ENCODE assay signal across 21 cellular contexts in the genomic region with DNA sequence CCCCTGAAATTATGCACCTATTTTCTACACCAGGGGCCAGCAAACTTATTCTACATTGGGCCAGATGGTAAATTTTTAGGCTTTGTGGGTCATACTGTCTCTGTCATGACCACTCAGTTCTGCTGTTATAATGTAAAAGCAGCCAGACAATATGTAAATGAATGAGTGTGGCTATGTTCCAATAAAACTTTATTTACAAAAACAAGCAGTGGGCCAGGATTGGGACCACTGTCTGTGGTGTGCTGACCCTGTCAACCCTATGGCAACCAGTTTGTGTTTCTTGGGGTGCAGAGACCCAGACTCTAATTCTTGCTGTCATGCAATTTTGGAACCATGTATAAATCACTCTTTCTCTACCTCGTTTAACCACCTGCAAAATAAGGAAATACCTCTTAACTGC.
DNase-seq lines count a peak whose midpoint lies in the region; ATAC-seq and TF ChIP-seq lines count a peak whose summit lies in the region.
"Had no signal": no experiment of that assay in that cellular context is flagged by ENCODE, and none has a peak within 500 bp of the region (broad histone marks: within the 10 kb centered on the region; RNA-seq: fewer than 3 reads in every experiment).

No MANE protein-coding gene starts in this region.

- no peak overlapping the region for H3K27ac Mint-ChIP-seq in neural crest cell (ENCODE audit: unreplicated experiment)
- H3K27ac Mint-ChIP-seq: activated T-cell treated with anti-CD3 and anti-CD28 coated beads, Interleukin-2, amount 50 U/mL, for 24 hours; B cell; stimulated activated naive CD8-positive, alpha-beta T cell treated with anti-CD3 and anti-CD28 coated beads, Interleukin-15, Interleukin-2, amounts not matched to agents 100 ng/mL and 50 ng/mL, for 24 hours; T-helper 1 cell treated with Interleukin-12 subunit alpha and Interleukin-12 subunit beta and Interleukin-4 antibody, amounts not matched to agents 30 μg/mL and 1 μg/mL, for 36 hours; type B pancreatic cell had no signal

- H3K4me3 ChIP-seq in cardiac muscle cell (no peak overlapping the region), transverse colon (no peak overlapping the region), coronary artery (no peak overlapping the region)
- H3K4me3 ChIP-seq: SK-N-MC had no signal

- intact Hi-C loops in left ventricle myocardium superior (cut with micrococcal nuclease) = no loop called here
- intact Hi-C loops in transverse colon (cut with DNase I; ENCODE audit: low total_unique reads) = no loop called here

- H3K4me1 Mint-ChIP-seq in neural crest cell = peaks cover 67% of the 10 kb centered on the region
- H3K4me1 Mint-ChIP-seq: B cell had no signal

- H3K36me3 Mint-ChIP-seq in neural crest cell (ENCODE audit: low read depth) = peaks cover 55% of the 10 kb centered on the region

- peaks cover 11% of the 10 kb centered on the region for H3K9me3 Mint-ChIP-seq in neural crest cell

- WGBS in transverse colon (ENCODE audit: low coverage in 1 of 2), 2 donors = 48% methylated on average over 1 of the region's 1 CpG; no CpG with 5 or more reads in 1 of the 2 donors

- TF ChIP-seq POLR2A in transverse colon (IDR thresholded peaks at IDR 0.05) = no peak

- H3K27me3 Mint-ChIP-seq in neural crest cell (ENCODE audit: low read depth) = no peaks in the 10 kb centered on the region
- H3K27me3 Mint-ChIP-seq: activated T-cell treated with anti-CD3 and anti-CD28 coated beads, Interleukin-2, amount 50 U/mL, for 24 hours; B cell; central memory CD8-positive, alpha-beta T cell; stimulated activated naive CD8-positive, alpha-beta T cell treated with anti-CD3 and anti-CD28 coated beads, Interleukin-15, Interleukin-2, amounts not matched to agents 100 ng/mL and 50 ng/mL, for 24 hours; type B pancreatic cell had no signal

- H3K4me1 ChIP-seq in cardiac muscle cell (ENCODE audit: low read depth) (peaks cover 9% of the 10 kb centered on the region), transverse colon (peaks cover 5 to 47% (median 23%) of the 10 kb centered on the region in 4 donors)

- no peak for DNase-seq in cardiac muscle cell (ENCODE audit: low read depth in 1 of 2, low spot score in 1 of 2)
- no peak for DNase-seq in left ventricle myocardium superior
- no peak for DNase-seq in neural crest cell (ENCODE audit: low read depth, low spot score)
- no peak for DNase-seq in transverse colon
- DNase-seq in stimulated activated CD4-positive, alpha-beta T cell treated with anti-CD3 and anti-CD28 coated beads, Interleukin-4, amount 100 ng/mL, for 24 hours = no peak
- DNase-seq in coronary artery (ENCODE audit: low spot score) = no peak
- DNase-seq: activated naive CD4-positive, alpha-beta T cell treated with anti-CD3 and anti-CD28 coated beads, Interleukin-2, amount 50 U/mL, for 16 hours; activated T-cell treated with anti-CD3 and anti-CD28 coated beads, Interleukin-2, amount 50 U/mL, for 24 hours; glutamatergic neuron; NCI-H1417; NCI-H2081; NCI-H345; NCI-H774 had no signal

- peak overlapping the region; percentile 1 for H3K4me3 Mint-ChIP-seq in neural crest cell
- H3K4me3 Mint-ChIP-seq: activated T-cell treated with anti-CD3 and anti-CD28 coated beads, Interleukin-2, amount 50 U/mL, for 24 hours; B cell; central memory CD8-positive, alpha-beta T cell; stimulated activated naive CD8-positive, alpha-beta T cell treated with anti-CD3 and anti-CD28 coated beads, Interleukin-15, Interleukin-2, amounts not matched to agents 100 ng/mL and 50 ng/mL, for 24 hours; T-helper 1 cell treated with Interleukin-12 subunit alpha and Interleukin-12 subunit beta and Interleukin-4 antibody, amounts not matched to agents 30 μg/mL and 1 μg/mL, for 36 hours; type B pancreatic cell had no signal

- no peaks in the 10 kb centered on the region for H3K27me3 ChIP-seq in cardiac muscle cell
- no peaks in the 10 kb centered on the region for H3K27me3 ChIP-seq in transverse colon

- H3K27ac ChIP-seq in cardiac muscle cell (peak overlapping the region; percentile 59), angular gyrus (ENCODE audit: low read depth, low read length) (peak overlapping the region; percentile 27), transverse colon (peak overlapping the region; percentile 13 to 87 (median 76)), coronary artery (no peak overlapping the region)
- H3K27ac ChIP-seq: SK-N-MC had no signal

- H3K36me3 ChIP-seq in cardiac muscle cell (no peaks in the 10 kb centered on the region), transverse colon (no peaks in the 10 kb centered on the region)

- H3K9me3 ChIP-seq in cardiac muscle cell (ENCODE audit: low read depth) (no peaks in the 10 kb centered on the region), transverse colon (no peaks in the 10 kb centered on the region)

- TF ChIP-seq EP300 in transverse colon (IDR thresholded peaks at IDR 0.05; ENCODE audit: low read depth) = no peak

- TF ChIP-seq CTCF in cardiac muscle cell (IDR thresholded peaks at IDR 0.05; ENCODE audit: low read depth, low read length) = no peak
- TF ChIP-seq CTCF in neural crest cell (conservative IDR thresholded peaks at IDR 0.05) = no peak
- TF ChIP-seq CTCF in transverse colon (IDR thresholded peaks at IDR 0.05) = no peak
- no peak for TF ChIP-seq CTCF in coronary artery (IDR thresholded peaks at IDR 0.05)

- ATAC-seq in left ventricle myocardium superior = no peak
- ATAC-seq in HG02981 (IDR thresholded peaks at IDR 0.05; ENCODE audit: unreplicated experiment) = no peak

- in situ Hi-C loops in transverse colon (cut with MboI; ENCODE audit: low pct_ligation_motif_present in 1 of 4, low pct_unique_long_range_greater_than_20kb in 1 of 4, low sequenced_read_pairs in 3 of 4) = no loop called here

Comparison
In these comparisons a context has a peak if more than half of its experiments do, and no peak if none do; other contexts are left out.
1. H3K27ac ChIP-seq: peak in cardiac muscle cell (single experiment), angular gyrus (single experiment) and transverse colon (4 of 4); none in coronary artery (0 of 2).